In genomic region chr9:6955251-6955921, GRCh38 we compare ENCODE assay signal across 8 cellular contexts.
DNase-seq lines count a peak whose midpoint lies in the region; ATAC-seq lines count a peak whose summit lies in the region.

No MANE protein-coding gene starts in this region.

- H3K27ac Mint-ChIP-seq in activated CD8-positive, alpha-beta memory T cell treated with anti-CD3 and anti-CD28 coated beads, Interleukin-2, amount 10 ng/mL, durations not matched to agents 7 days and 5 days = no peak overlapping the region
- no peak overlapping the region for H3K27ac Mint-ChIP-seq in effector memory CD8-positive, alpha-beta T cell

- no peak overlapping the region for H3K4me3 Mint-ChIP-seq in activated CD8-positive, alpha-beta memory T cell treated with anti-CD3 and anti-CD28 coated beads, Interleukin-2, amount 10 ng/mL, durations not matched to agents 7 days and 5 days
- H3K4me3 Mint-ChIP-seq in effector memory CD8-positive, alpha-beta T cell = no peak overlapping the region

- peaks cover 3% of the 10 kb centered on the region for H3K36me3 Mint-ChIP-seq in activated CD8-positive, alpha-beta memory T cell treated with anti-CD3 and anti-CD28 coated beads, Interleukin-2, amount 10 ng/mL, durations not matched to agents 7 days and 5 days
- no peaks in the 10 kb centered on the region for H3K36me3 Mint-ChIP-seq in effector memory CD8-positive, alpha-beta T cell (ENCODE audit: insufficient read depth)

- H3K9ac ChIP-seq in SK-N-MC (ENCODE audit: insufficient read length) = no peak overlapping the region

- CTCF ChIA-PET in activated CD8-positive, alpha-beta memory T cell treated with anti-CD3 and anti-CD28 coated beads, Interleukin-2, amount 10 ng/mL, durations not matched to agents 7 days and 5 days (lab: Charles Lee) = no interaction called here

- H3K27me3 Mint-ChIP-seq in activated CD8-positive, alpha-beta memory T cell treated with anti-CD3 and anti-CD28 coated beads, Interleukin-2, amount 10 ng/mL, durations not matched to agents 7 days and 5 days = no peaks in the 10 kb centered on the region
- H3K27me3 Mint-ChIP-seq in effector memory CD8-positive, alpha-beta T cell = no peaks in the 10 kb centered on the region

- H3K9me3 Mint-ChIP-seq in activated CD8-positive, alpha-beta memory T cell treated with anti-CD3 and anti-CD28 coated beads, Interleukin-2, amount 10 ng/mL, durations not matched to agents 7 days and 5 days (ENCODE audit: low read depth) = no peaks in the 10 kb centered on the region
- no peaks in the 10 kb centered on the region for H3K9me3 Mint-ChIP-seq in effector memory CD8-positive, alpha-beta T cell

- H3K36me3 ChIP-seq in SK-N-MC (ENCODE audit: insufficient read depth, low read length) = no peaks in the 10 kb centered on the region

- ATAC-seq in GM18511 (IDR thresholded peaks at IDR 0.05; ENCODE audit: unreplicated experiment) = peak; percentile 70
- peak; percentile 58 for ATAC-seq in HG02642 (IDR thresholded peaks at IDR 0.05; ENCODE audit: poor library complexity, unreplicated experiment)
- no peak for ATAC-seq in activated CD8-positive, alpha-beta memory T cell treated with anti-CD3 and anti-CD28 coated beads, Interleukin-2, amount 10 ng/mL, durations not matched to agents 7 days and 5 days
- ATAC-seq in effector memory CD8-positive, alpha-beta T cell (replicated peaks) = no peak

- peak overlapping the region; percentile 32; the same call in 1 of the 2 replicates for H3K4me3 ChIP-seq in SK-N-MC

- DNase-seq in SK-N-MC (ENCODE audit: low read depth, low spot score) = no peak
- peak; percentile 78 for DNase-seq in iris pigment epithelial cell (ENCODE audit: low read depth)
- no peak for DNase-seq in activated CD8-positive, alpha-beta memory T cell treated with anti-CD3 and anti-CD28 coated beads, Interleukin-2, amount 10 ng/mL, durations not matched to agents 7 days and 5 days
- DNase-seq in stimulated activated naive CD4-positive, alpha-beta T cell treated with Interleukin-2 at 50 U/mL for 16 hours (lab: John Stamatoyannopoulos, UW) = no peak
- no peak for DNase-seq in effector memory CD8-positive, alpha-beta T cell
- DNase-seq in stimulated activated CD4-positive, alpha-beta T cell treated with anti-CD3 and anti-CD28 coated beads, Interleukin-12 subunit alpha, Interleukin-12 subunit beta, amount 100 ng/mL, for 4 hours = no peak

- H3K27ac ChIP-seq in SK-N-MC = no peak overlapping the region

- peaks cover 4% of the 10 kb centered on the region for H3K4me1 Mint-ChIP-seq in activated CD8-positive, alpha-beta memory T cell treated with anti-CD3 and anti-CD28 coated beads, Interleukin-2, amount 10 ng/mL, durations not matched to agents 7 days and 5 days
- peaks cover 12 to 29% of the 10 kb centered on the region in 2 donors for H3K4me1 Mint-ChIP-seq in effector memory CD8-positive, alpha-beta T cell (ENCODE audit: low read depth in 2 of 2)

- H3K9me3 ChIP-seq in SK-N-MC (ENCODE audit: low read depth, low read length) = no peaks in the 10 kb centered on the region

Comparison
In these comparisons a context has a peak if more than half of its experiments do, and no peak if none do; other contexts are left out.
1. ATAC-seq: peak in GM18511 (single experiment) and HG02642 (single experiment); none in activated CD8-positive, alpha-beta memory T cell treated with anti-CD3 and anti-CD28 coated beads, Interleukin-2, amount 10 ng/mL, durations not matched to agents 7 days and 5 days (single experiment) and effector memory CD8-positive, alpha-beta T cell (single experiment).